ENCODE assay signal across 21 cellular contexts in genomic region chr2:14234911-14235310, GRCh38.
"Had no signal": no experiment of that assay in that cellular context is flagged by ENCODE, and none has a peak within 500 bp of the region (broad histone marks: within the 10 kb centered on the region; RNA-seq: fewer than 3 reads in every experiment).

No MANE protein-coding gene starts in this region.

- H3K27ac Mint-ChIP-seq: activated CD4-positive, alpha-beta T cell treated with anti-CD3 and anti-CD28 coated beads, Interleukin-2, amount 10 ng/mL, durations not matched to agents 7 days and 5 days; activated CD8-positive, alpha-beta T cell treated with anti-CD3 and anti-CD28 coated beads, Interleukin-2, amount 10 ng/mL, durations not matched to agents 7 days and 5 days; activated naive CD4-positive, alpha-beta T cell treated with anti-CD3 and anti-CD28 coated beads, Interleukin-2, amount 10 ng/mL, durations not matched to agents 7 days and 5 days; activated naive CD8-positive, alpha-beta T cell treated with anti-CD3 and anti-CD28 coated beads, Interleukin-2, amount 50 U/mL, for 24 hours; brain had no signal

- H3K27me3 ChIP-seq: left lung, thyroid gland had no signal

- ATAC-seq: activated CD4-positive, CD25-positive, alpha-beta regulatory T cell treated with anti-CD3 and anti-CD28 coated beads, Interleukin-2, amount 50 U/mL, for 24 hours; activated CD8-positive, alpha-beta T cell treated with anti-CD3 and anti-CD28 coated beads, Interleukin-2, amount 10 ng/mL, durations not matched to agents 7 days and 5 days; activated naive CD8-positive, alpha-beta T cell treated with anti-CD3 and anti-CD28 coated beads, Interleukin-2, amount 50 U/mL, for 24 hours; activated T-cell treated with anti-CD3 and anti-CD28 coated beads, Interleukin-2, amount 50 U/mL, for 4 hours; left lung had no signal

- H3K9me3 Mint-ChIP-seq: activated T-cell treated with anti-CD3 and anti-CD28 coated beads, Interleukin-2, amount 50 U/mL, for 4 hours; neural crest cell had no signal

- H3K27me3 Mint-ChIP-seq: activated CD4-positive, alpha-beta T cell treated with anti-CD3 and anti-CD28 coated beads, Interleukin-2, amount 10 ng/mL, durations not matched to agents 7 days and 5 days; activated naive CD4-positive, alpha-beta T cell treated with anti-CD3 and anti-CD28 coated beads, Interleukin-2, amount 10 ng/mL, durations not matched to agents 7 days and 5 days; activated naive CD8-positive, alpha-beta T cell treated with anti-CD3 and anti-CD28 coated beads, Interleukin-2, amount 50 U/mL, for 24 hours; brain had no signal

- H3K4me3 ChIP-seq: left lung, thyroid gland had no signal

- H3K4me1 Mint-ChIP-seq: activated CD4-positive, alpha-beta T cell treated with anti-CD3 and anti-CD28 coated beads, Interleukin-2, amount 10 ng/mL, durations not matched to agents 7 days and 5 days; activated naive CD4-positive, alpha-beta T cell treated with anti-CD3 and anti-CD28 coated beads, Interleukin-2, amount 10 ng/mL, durations not matched to agents 7 days and 5 days; activated naive CD8-positive, alpha-beta T cell treated with anti-CD3 and anti-CD28 coated beads, Interleukin-2, amount 50 U/mL, for 24 hours; brain; neural crest cell had no signal

- DNase-seq: activated CD4-positive, alpha-beta T cell treated with anti-CD3 and anti-CD28 coated beads, Interleukin-2, amount 10 ng/mL, durations not matched to agents 7 days and 5 days; activated CD8-positive, alpha-beta T cell treated with anti-CD3 and anti-CD28 coated beads, Interleukin-2, amount 10 ng/mL, durations not matched to agents 7 days and 5 days; activated effector memory CD4-positive, alpha-beta T cell treated with Interleukin-2 at 50 U/mL for 16 hours; activated naive CD4-positive, alpha-beta T cell treated with anti-CD3 and anti-CD28 coated beads, Interleukin-2, amount 10 ng/mL, durations not matched to agents 7 days and 5 days; activated naive CD8-positive, alpha-beta T cell treated with anti-CD3 and anti-CD28 coated beads, Interleukin-2, amount 50 U/mL, for 24 hours; activated T-cell treated with anti-CD3 and anti-CD28 coated beads, Interleukin-2, amount 50 U/mL, for 4 hours; anterior cingulate cortex; central memory CD4-positive, alpha-beta T cell; left lung; mammary epithelial cell; midbrain; retina; stimulated activated CD4-positive, alpha-beta T cell treated with anti-CD3 and anti-CD28 coated beads, Interleukin-12 subunit alpha, Interleukin-12 subunit beta, amount 100 ng/mL, for 4 hours; stimulated activated CD4-positive, alpha-beta T cell treated with anti-CD3 and anti-CD28 coated beads, Interleukin-1b, Interleukin-23, amount 100 ng/mL, for 48 hours; stimulated activated CD8-positive, alpha-beta memory T cell treated with anti-CD3 and anti-CD28 coated beads, Interleukin-4, amount 100 ng/mL, for 48 hours; stimulated activated naive CD4-positive, alpha-beta T cell; T-helper 9 cell; thyroid gland had no signal

- H3K4me3 Mint-ChIP-seq: activated CD4-positive, alpha-beta T cell treated with anti-CD3 and anti-CD28 coated beads, Interleukin-2, amount 10 ng/mL, durations not matched to agents 7 days and 5 days; activated CD8-positive, alpha-beta T cell treated with anti-CD3 and anti-CD28 coated beads, Interleukin-2, amount 10 ng/mL, durations not matched to agents 7 days and 5 days; activated naive CD4-positive, alpha-beta T cell treated with anti-CD3 and anti-CD28 coated beads, Interleukin-2, amount 10 ng/mL, durations not matched to agents 7 days and 5 days; activated naive CD8-positive, alpha-beta T cell treated with anti-CD3 and anti-CD28 coated beads, Interleukin-2, amount 50 U/mL, for 24 hours; activated T-cell treated with anti-CD3 and anti-CD28 coated beads, Interleukin-2, amount 50 U/mL, for 4 hours; brain; neural crest cell had no signal

- H3K27ac ChIP-seq: left lung, thyroid gland had no signal

- H3K36me3 Mint-ChIP-seq: activated naive CD4-positive, alpha-beta T cell treated with anti-CD3 and anti-CD28 coated beads, Interleukin-2, amount 10 ng/mL, durations not matched to agents 7 days and 5 days; brain had no signal

- H3K4me1 ChIP-seq: left lung, thyroid gland had no signal

- H3K9me3 ChIP-seq: thyroid gland had no signal

- H3K36me3 ChIP-seq: left lung, thyroid gland had no signal
